In the genomic region with DNA sequence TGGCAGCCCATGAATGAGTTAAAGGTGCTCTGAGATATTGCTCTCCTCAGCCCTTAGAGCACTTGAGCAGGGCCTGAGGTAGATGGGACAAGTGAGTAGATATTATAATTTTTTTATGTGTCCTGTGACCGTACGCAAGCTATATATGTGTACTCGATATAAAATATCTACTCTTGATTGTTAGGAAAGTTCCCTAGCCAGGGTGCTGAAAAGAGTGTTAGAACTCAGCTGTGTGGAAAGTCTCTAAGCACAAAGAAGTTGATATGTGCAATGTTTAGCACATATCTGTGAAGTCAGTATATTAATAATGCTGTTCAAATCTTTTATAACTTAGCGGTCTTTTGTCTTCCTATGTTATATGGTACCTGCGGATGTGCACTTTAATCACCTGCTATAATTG, we compare ENCODE assay signal across 34 cellular contexts.
"Had no signal": no experiment of that assay in that cellular context is flagged by ENCODE, and none has a peak within 500 bp of the region (broad histone marks: within the 10 kb centered on the region; RNA-seq: fewer than 3 reads in every experiment).

No MANE protein-coding gene starts in this region.

- FAIRE-seq: astrocyte, colon, TTC549 had no signal

- H3K4me3 ChIP-seq: adrenal gland, body of pancreas, breast epithelium had no signal

- H3K4me1 ChIP-seq: adrenal gland, body of pancreas, breast epithelium had no signal

- H3K27ac ChIP-seq: adrenal gland, body of pancreas, brain microvascular endothelial cell, breast epithelium, VCaP had no signal

- ATAC-seq: activated CD4-positive, alpha-beta T cell treated with anti-CD3 and anti-CD28 coated beads for 36 hours; activated CD8-positive, alpha-beta T cell treated with anti-CD3 and anti-CD28 coated beads for 36 hours; activated naive CD4-positive, alpha-beta T cell treated with anti-CD3 and anti-CD28 coated beads, Interleukin-2, amount 50 U/mL, for 72 hours; activated T-cell treated with anti-CD3 and anti-CD28 coated beads, Interleukin-2, amount 50 U/mL, for 4 hours; activated T-cell treated with anti-CD3 and anti-CD28 coated beads, Interleukin-2, amount 50 U/mL, for 72 hours; activated T-helper 17 cell treated with anti-CD3 and anti-CD28 coated beads, Interleukin-2, amount 50 U/mL, for 72 hours; body of pancreas had no signal

- H3K9me3 ChIP-seq: adrenal gland, body of pancreas, breast epithelium had no signal

- DNase-seq: activated B cell treated with CpG ODN at 0.5 μM for 24 hours; activated CD4-positive, alpha-beta memory T cell treated with anti-CD3 and anti-CD28 coated beads for 36 hours; activated CD4-positive, alpha-beta T cell treated with anti-CD3 and anti-CD28 coated beads for 36 hours; activated CD4-positive, alpha-beta T cell treated with anti-CD3 and anti-CD28 coated beads for 48 hours; activated CD4-positive, alpha-beta T cell treated with anti-CD3 and anti-CD28 coated beads, Interleukin-2, amount 50 U/mL, for 1 hour; activated CD4-positive, alpha-beta T cell treated with anti-CD3 and anti-CD28 coated beads, Interleukin-2, amount 50 U/mL, for 4 hours; activated CD4-positive, CD25-positive, alpha-beta regulatory T cell treated with anti-CD3 and anti-CD28 coated beads, Interleukin-2, amount 50 U/mL, for 72 hours; activated CD8-positive, alpha-beta memory T cell treated with anti-CD3 and anti-CD28 coated beads, Interleukin-2, amount 50 U/mL, for 4 hours; activated CD8-positive, alpha-beta T cell treated with anti-CD3 and anti-CD28 coated beads for 36 hours; activated effector memory CD4-positive, alpha-beta T cell treated with anti-CD3 and anti-CD28 coated beads, Interleukin-2, amount 50 U/mL, for 16 hours; activated gamma-delta T cell treated with Interleukin-2 at 50 U/mL for 16 hours; activated naive CD4-positive, alpha-beta T cell; activated naive CD4-positive, alpha-beta T cell treated with anti-CD3 and anti-CD28 coated beads for 36 hours; activated naive CD4-positive, alpha-beta T cell treated with anti-CD3 and anti-CD28 coated beads, Interleukin-2, amount 50 U/mL, for 16 hours; activated naive CD8-positive, alpha-beta T cell treated with anti-CD3 and anti-CD28 coated beads for 36 hours; activated T-cell treated with anti-CD3 and anti-CD28 coated beads for 4 hours; activated T-cell treated with anti-CD3 and anti-CD28 coated beads, Interleukin-2, amount 50 U/mL, for 1 hour; activated T-cell treated with anti-CD3 and anti-CD28 coated beads, Interleukin-2, amount 50 U/mL, for 4 hours; activated T-cell treated with anti-CD3 and anti-CD28 coated beads, Interleukin-2, amount 50 U/mL, for 72 hours; adrenal gland; amniotic stem cell; aorta; body of pancreas; brain microvascular endothelial cell; central memory CD4-positive, alpha-beta T cell; T-helper 2 cell; T-helper 9 cell had no signal
